In genomic region chr2:143399679-143400078, GRCh38 we compare ENCODE assay signal across 1 cellular context.
TF ChIP-seq lines count a peak whose summit lies in the region.

No MANE protein-coding gene starts in this region.

TF ChIP-seq in IMR-90, 13 proteins besides CTCF, POLR2A, EP300 and RAD21 (continued from another document):
- TF ChIP-seq FOS (IDR thresholded peaks at IDR 0.05; ENCODE audit: low read depth, low read length) (no peak), MXI1 (IDR thresholded peaks at IDR 0.05; ENCODE audit: borderline replicate concordance, low read depth, low read length) (no peak), SMC3 (IDR thresholded peaks at IDR 0.05; ENCODE audit: low read depth, low read length) (no peak), MAZ (IDR thresholded peaks at IDR 0.05; ENCODE audit: borderline replicate concordance, low read depth, low read length) (no peak), CEBPB (IDR thresholded peaks at IDR 0.05; ENCODE audit: low read depth, low read length) (0 out of 2 replicates have a peak, but pooled peaks have one; percentile 12), RCOR1 (IDR thresholded peaks at IDR 0.05; ENCODE audit: insufficient replicate concordance, low read length) (no peak)
